In the genomic region with DNA sequence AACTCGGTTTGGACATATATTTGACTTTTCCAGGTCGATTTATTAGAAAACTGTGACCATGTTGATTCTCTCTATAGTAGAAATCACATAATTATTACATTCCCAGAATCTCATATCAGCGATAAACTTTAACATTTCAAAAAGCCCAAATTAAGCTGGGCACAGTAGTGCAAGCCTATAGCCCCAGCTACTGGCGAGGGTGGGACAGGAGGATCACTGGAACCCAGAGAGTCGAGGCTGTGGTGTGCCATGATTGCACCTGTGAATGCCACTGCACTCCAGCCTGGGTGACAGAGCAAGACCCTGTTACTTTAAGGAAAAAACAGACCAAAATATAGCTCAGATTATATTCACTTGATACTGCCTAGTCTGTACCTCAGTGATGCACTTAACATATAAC, we compare ENCODE assay signal across 29 cellular contexts.
DNase-seq lines count a peak whose midpoint lies in the region; ATAC-seq and TF ChIP-seq lines count a peak whose summit lies in the region.
"Had no signal": no experiment of that assay in that cellular context is flagged by ENCODE, and none has a peak within 500 bp of the region (broad histone marks: within the 10 kb centered on the region; RNA-seq: fewer than 3 reads in every experiment).

No MANE protein-coding gene starts in this region.

- TF ChIP-seq EP300 in esophagus muscularis mucosa (IDR thresholded peaks at IDR 0.05) = no peak

- H3K4me1 ChIP-seq in DND-41 (ENCODE audit: insufficient read depth, low read length) (peaks cover 9% of the 10 kb centered on the region), Loucy (ENCODE audit: insufficient read depth, low read length, poor library complexity, severe bottlenecking) (peaks cover 9% of the 10 kb centered on the region), esophagus muscularis mucosa (no peaks in the 10 kb centered on the region)
- H3K4me1 ChIP-seq: HAP-1 had no signal

- DNase-seq in activated CD4-positive, alpha-beta T cell treated with anti-CD3 and anti-CD28 coated beads for 36 hours = peak; percentile 12
- no peak for DNase-seq in activated CD4-positive, alpha-beta T cell treated with anti-CD3 and anti-CD28 coated beads for 1 hour
- peak; percentile 25 for DNase-seq in DND-41
- no peak for DNase-seq in NCI-H82 treated with DMSO at 0.1 percent for 48 hours (lab: John Stamatoyannopoulos, UW; ENCODE audit: unreplicated experiment)
- no peak for DNase-seq in esophagus muscularis mucosa (ENCODE audit: extremely low spot score)
- no peak for DNase-seq in HuH-7 (ENCODE audit: low spot score)
- DNase-seq: Calu3; CD8-positive, alpha-beta memory T cell; DMS79 treated with DMSO at 0.1 percent for 48 hours; GOT3; HFFc6; Karpas-422; NCI-H1105; NCI-H1436 treated with DMSO at 0.1 percent for 48 hours; NCI-H187 treated with DMSO at 0.1 percent for 48 hours; NCI-H2171 treated with DMSO at 0.1 percent for 48 hours; NCI-H345; NCI-H524; NCI-H748 treated with DMSO at 0.1 percent for 48 hours; RPMI8226; SHP77 had no signal

- no peak overlapping the region for H3K9ac ChIP-seq in DND-41 (ENCODE audit: low read depth, low read length)
- H3K9ac ChIP-seq in Loucy (ENCODE audit: low read depth, low read length, poor library complexity, severe bottlenecking) = no peak overlapping the region

- CTCF ChIA-PET in activated CD4-positive, alpha-beta T cell treated with anti-CD3 and anti-CD28 coated beads for 36 hours (lab: Charles Lee) = no interaction called here

- no peaks in the 10 kb centered on the region for H3K9me2 ChIP-seq in Loucy (replicated peaks; ENCODE audit: low read depth, low read length)

- H3K9me3 Mint-ChIP-seq in activated CD4-positive, alpha-beta T cell treated with anti-CD3 and anti-CD28 coated beads for 36 hours (ENCODE audit: low read depth) = no peaks in the 10 kb centered on the region
- H3K9me3 Mint-ChIP-seq: CD8-positive, alpha-beta memory T cell; HFFc6; T-cell had no signal

- intact Hi-C loops in activated CD4-positive, alpha-beta T cell treated with anti-CD3 and anti-CD28 coated beads for 36 hours (cut with DNase I, micrococcal nuclease) = no loop called here
- intact Hi-C loops in esophagus muscularis mucosa (cut with DNase I) = no loop called here

- no peaks in the 10 kb centered on the region for H4K20me1 ChIP-seq in DND-41 (ENCODE audit: insufficient read depth, low read length)
- no peaks in the 10 kb centered on the region for H4K20me1 ChIP-seq in Loucy (ENCODE audit: insufficient read depth, low read length, poor library complexity, severe bottlenecking)

- no peaks in the 10 kb centered on the region for H3F3A ChIP-seq in Loucy (ENCODE audit: low read depth)

- WGBS in esophagus muscularis mucosa = 96% methylated on average over 5 of the region's 5 CpGs

- POLR2A ChIA-PET in activated CD4-positive, alpha-beta T cell treated with anti-CD3 and anti-CD28 coated beads for 36 hours (lab: Charles Lee) = no interaction called here

- no peak overlapping the region for H3K27ac Mint-ChIP-seq in activated CD4-positive, alpha-beta T cell treated with anti-CD3 and anti-CD28 coated beads for 36 hours
- H3K27ac Mint-ChIP-seq: B cell, HFFc6, IgD-negative memory B cell, T-cell had no signal

- H3K4me3 ChIP-seq in DND-41 (ENCODE audit: low read depth in 1 of 2, low read length in 2 of 2) (no peak overlapping the region), Loucy (ENCODE audit: low read length, poor library complexity, severe bottlenecking) (no peak overlapping the region), esophagus muscularis mucosa (no peak overlapping the region)
- H3K4me3 ChIP-seq: HAP-1 had no signal

- H2AFZ ChIP-seq in DND-41 (ENCODE audit: low read depth, low read length) (no peak overlapping the region), Loucy (ENCODE audit: low read length) (no peak overlapping the region)

- H3K27ac ChIP-seq in DND-41 (ENCODE audit: low read length) = peak overlapping the region; percentile 35; the same call in 1 of the 2 replicates
- no peak overlapping the region for H3K27ac ChIP-seq in esophagus muscularis mucosa (replicated peaks in 1 of 4)
- H3K27ac ChIP-seq: 22Rv1, C4-2B had no signal

- peaks cover 12% of the 10 kb centered on the region for H3K36me3 Mint-ChIP-seq in activated CD4-positive, alpha-beta T cell treated with anti-CD3 and anti-CD28 coated beads for 36 hours (ENCODE audit: low read depth)

- no peak for TF ChIP-seq POLR2A in esophagus muscularis mucosa (IDR thresholded peaks at IDR 0.05; ENCODE audit: low read depth)

- H3K4me2 ChIP-seq in DND-41 (ENCODE audit: insufficient read depth, low read length) = no peak overlapping the region
- H3K4me2 ChIP-seq in Loucy (ENCODE audit: low read depth, low read length, poor library complexity, severe bottlenecking) = no peak overlapping the region

- no peak overlapping the region for H3K4me3 Mint-ChIP-seq in activated CD4-positive, alpha-beta T cell treated with anti-CD3 and anti-CD28 coated beads for 36 hours
- H3K4me3 Mint-ChIP-seq: B cell; CD8-positive, alpha-beta memory T cell; HFFc6; IgD-negative memory B cell; T-cell had no signal

- no peaks in the 10 kb centered on the region for H3K27me3 Mint-ChIP-seq in activated CD4-positive, alpha-beta T cell treated with anti-CD3 and anti-CD28 coated beads for 36 hours
- H3K27me3 Mint-ChIP-seq: B cell; CD8-positive, alpha-beta memory T cell; IgD-negative memory B cell; T-cell had no signal

- H3K4me1 Mint-ChIP-seq in activated CD4-positive, alpha-beta T cell treated with anti-CD3 and anti-CD28 coated beads for 36 hours = no peaks in the 10 kb centered on the region
- H3K4me1 Mint-ChIP-seq: CD8-positive, alpha-beta memory T cell; T-cell had no signal

- H3K27me3 ChIP-seq in DND-41 (ENCODE audit: insufficient read depth, low read length, poor library complexity) = no peaks in the 10 kb centered on the region
- no peaks in the 10 kb centered on the region for H3K27me3 ChIP-seq in Loucy (ENCODE audit: insufficient read depth, low read length, poor library complexity, severe bottlenecking)
- H3K27me3 ChIP-seq in esophagus muscularis mucosa = no peaks in the 10 kb centered on the region

- H3K79me2 ChIP-seq in DND-41 (ENCODE audit: insufficient read depth, low read length) (no peaks in the 10 kb centered on the region), Loucy (ENCODE audit: insufficient read depth, low read length) (no peaks in the 10 kb centered on the region)

- H3K9me3 ChIP-seq in DND-41 (ENCODE audit: insufficient read depth, low read length, severe bottlenecking) (no peaks in the 10 kb centered on the region), Loucy (ENCODE audit: insufficient read depth, low read depth, low read length) (no peaks in the 10 kb centered on the region), esophagus muscularis mucosa (no peaks in the 10 kb centered on the region)
- H3K9me3 ChIP-seq: HAP-1 had no signal

- H3K36me3 ChIP-seq in DND-41 (ENCODE audit: insufficient read depth, low read length) = peaks cover 44% of the 10 kb centered on the region
- H3K36me3 ChIP-seq in Loucy (ENCODE audit: insufficient read depth, low read length) = no peaks in the 10 kb centered on the region
- H3K36me3 ChIP-seq in esophagus muscularis mucosa = peaks cover 13 to 90% (median 56%) of the 10 kb centered on the region in 4 donors

- TF ChIP-seq CTCF in DND-41 (IDR thresholded peaks at IDR 0.05; ENCODE audit: borderline replicate concordance, extremely low read depth, low read length, poor library complexity, severe bottlenecking) (peak; percentile 58), GM12872 (IDR thresholded peaks at IDR 0.05; ENCODE audit: insufficient read depth, low read depth, low read length) (peak; percentile 10; the same call in 1 of the 3 replicates), Loucy (conservative IDR thresholded peaks at IDR 0.05; ENCODE audit: low read length) (peak; percentile 49), esophagus muscularis mucosa (IDR thresholded peaks at IDR 0.05) (no peak)

- no peak for ATAC-seq in activated CD4-positive, alpha-beta T cell treated with anti-CD3 and anti-CD28 coated beads for 36 hours
- ATAC-seq in DND-41 (ENCODE audit: insufficient read depth, low read depth) = peak; percentile 67

Comparison
In these comparisons a context has a peak if more than half of its experiments do, and no peak if none do; other contexts are left out.
1. DNase-seq: peak in activated CD4-positive, alpha-beta T cell treated with anti-CD3 and anti-CD28 coated beads for 36 hours (single experiment) and DND-41 (single experiment); none in activated CD4-positive, alpha-beta T cell treated with anti-CD3 and anti-CD28 coated beads for 1 hour (single experiment), NCI-H82 treated with DMSO at 0.1 percent for 48 hours (single experiment), esophagus muscularis mucosa (single experiment) and HuH-7 (single experiment).
2. CTCF ChIP-seq: peak in DND-41 (single experiment), GM12872 (single experiment) and Loucy (single experiment); none in esophagus muscularis mucosa (0 of 3).